ENCODE assay signal across 29 cellular contexts in the genomic region with DNA sequence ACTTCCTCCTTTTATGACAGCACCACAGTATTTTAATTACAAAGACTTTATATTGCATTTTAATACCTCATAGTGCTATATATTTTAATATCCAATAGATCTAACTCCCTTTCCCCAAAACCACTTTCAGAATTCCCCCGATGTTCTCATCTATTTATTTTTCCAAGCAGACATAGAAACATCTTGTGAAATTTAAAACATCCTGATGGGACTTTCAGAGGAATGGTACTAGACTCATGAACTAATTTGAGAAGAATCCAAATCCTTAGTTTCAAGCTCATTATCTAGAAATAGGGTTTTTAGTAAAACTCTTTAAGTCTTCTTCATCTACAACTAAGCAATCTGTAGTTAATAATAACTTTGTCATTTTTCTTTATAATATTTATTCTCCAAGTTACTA.
"Had no signal": no experiment of that assay in that cellular context is flagged by ENCODE, and none has a peak within 500 bp of the region (broad histone marks: within the 10 kb centered on the region; RNA-seq: fewer than 3 reads in every experiment).

No MANE protein-coding gene starts in this region.

- ATAC-seq: activated CD8-positive, alpha-beta memory T cell treated with anti-CD3 and anti-CD28 coated beads, Interleukin-2, amount 10 ng/mL, durations not matched to agents 7 days and 5 days; activated CD8-positive, alpha-beta T cell treated with anti-CD3 and anti-CD28 coated beads, Interleukin-2, amount 10 ng/mL, durations not matched to agents 7 days and 5 days; foreskin keratinocyte; heart right ventricle; left cardiac atrium; left ventricle myocardium superior; psoas muscle; WTC11 had no signal

- H3K27ac ChIP-seq: adrenal gland, foreskin keratinocyte, heart right ventricle, parathyroid adenoma, psoas muscle, transverse colon, uterus had no signal

- H3K9ac ChIP-seq: parathyroid adenoma had no signal

- H3K36me3 ChIP-seq: adrenal gland, heart right ventricle, transverse colon, uterus had no signal

- H3K4me3 ChIP-seq: adrenal gland, heart right ventricle, psoas muscle, testis, transverse colon, uterus had no signal

- H2AFZ ChIP-seq: parathyroid adenoma had no signal

- H3K9me3 Mint-ChIP-seq: brain; nephron progenitor cell; T-helper 1 cell treated with Interleukin-12 subunit alpha and Interleukin-12 subunit beta and Interleukin-4 antibody, amounts not matched to agents 30 μg/mL and 1 μg/mL, for 36 hours; WTC11 had no signal

- DNase-seq: activated CD4-positive, alpha-beta T cell treated with anti-CD3 and anti-CD28 coated beads for 1 hour; activated CD8-positive, alpha-beta memory T cell treated with anti-CD3 and anti-CD28 coated beads, Interleukin-2, amount 10 ng/mL, durations not matched to agents 7 days and 5 days; activated CD8-positive, alpha-beta T cell treated with anti-CD3 and anti-CD28 coated beads, Interleukin-2, amount 10 ng/mL, durations not matched to agents 7 days and 5 days; activated effector memory CD4-positive, alpha-beta T cell treated with Interleukin-2 at 50 U/mL for 16 hours; activated naive CD4-positive, alpha-beta T cell treated with Interleukin-2 at 50 U/mL for 16 hours; adrenal gland; aorta; cortex of kidney; foreskin keratinocyte; heart right ventricle; left cardiac atrium; left ventricle myocardium superior; naive B cell; nephron progenitor cell; psoas muscle; stimulated activated CD4-positive, alpha-beta T cell treated with anti-CD3 and anti-CD28 coated beads, Interleukin-15, amount 100 ng/mL, for 24 hours; stimulated activated CD4-positive, alpha-beta T cell treated with anti-CD3 and anti-CD28 coated beads, Interleukin-2, amount 100 ng/mL, for 24 hours; stimulated activated naive CD4-positive, alpha-beta T cell; SW 1271; T1000; testis; transverse colon; uterus had no signal

- H3K36me3 Mint-ChIP-seq: naive B cell had no signal

- H3K4me1 Mint-ChIP-seq: naive B cell had no signal

- H3K9me3 ChIP-seq: adrenal gland, heart right ventricle, psoas muscle, testis, transverse colon, uterus had no signal

- H3K27me3 Mint-ChIP-seq: activated CD8-positive, alpha-beta memory T cell treated with anti-CD3 and anti-CD28 coated beads, Interleukin-2, amount 10 ng/mL, durations not matched to agents 7 days and 5 days; activated naive CD8-positive, alpha-beta T cell; brain; naive B cell had no signal

- H3K4me3 Mint-ChIP-seq: activated CD8-positive, alpha-beta memory T cell treated with anti-CD3 and anti-CD28 coated beads, Interleukin-2, amount 10 ng/mL, durations not matched to agents 7 days and 5 days; activated CD8-positive, alpha-beta T cell treated with anti-CD3 and anti-CD28 coated beads, Interleukin-2, amount 10 ng/mL, durations not matched to agents 7 days and 5 days; activated naive CD8-positive, alpha-beta T cell; brain; mesothelial cell of epicardium; naive B cell; nephron progenitor cell; T-helper 1 cell treated with Interleukin-12 subunit alpha and Interleukin-12 subunit beta and Interleukin-4 antibody, amounts not matched to agents 30 μg/mL and 1 μg/mL, for 36 hours; WTC11 had no signal

- H3K4me1 ChIP-seq: adrenal gland, foreskin keratinocyte, heart right ventricle, parathyroid adenoma, psoas muscle, testis, transverse colon, uterus had no signal

- H3K27me3 ChIP-seq: adrenal gland, foreskin keratinocyte, heart right ventricle, testis, transverse colon, uterus had no signal

- H3K27ac Mint-ChIP-seq: activated CD8-positive, alpha-beta T cell treated with anti-CD3 and anti-CD28 coated beads, Interleukin-2, amount 10 ng/mL, durations not matched to agents 7 days and 5 days; activated naive CD8-positive, alpha-beta T cell; brain; nephron progenitor cell; T-helper 1 cell treated with Interleukin-12 subunit alpha and Interleukin-12 subunit beta and Interleukin-4 antibody, amounts not matched to agents 30 μg/mL and 1 μg/mL, for 36 hours; WTC11 had no signal
